16 cellular contexts compared by ENCODE assay signal in the genomic region with DNA sequence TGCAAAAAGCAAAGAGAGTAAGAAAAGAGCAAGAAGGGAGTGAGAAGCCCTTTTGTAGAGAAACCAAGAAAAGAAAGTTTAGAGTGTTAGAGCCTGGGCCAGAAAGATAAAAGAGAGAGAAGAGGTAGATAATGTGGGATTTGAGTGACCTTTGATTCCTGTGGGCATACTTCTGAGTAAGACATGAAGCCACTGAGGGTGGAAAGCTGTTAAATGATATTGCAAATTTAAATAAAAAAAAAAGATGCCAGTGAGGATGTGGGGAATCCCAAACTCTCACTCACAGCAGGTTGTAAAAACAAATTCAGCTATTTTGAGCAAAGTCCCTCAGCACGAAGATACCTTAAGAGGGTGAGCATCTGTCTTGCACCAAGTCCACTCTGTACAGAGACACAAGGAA.
"Had no signal": no experiment of that assay in that cellular context is flagged by ENCODE, and none has a peak within 500 bp of the region (broad histone marks: within the 10 kb centered on the region; RNA-seq: fewer than 3 reads in every experiment).

No MANE protein-coding gene starts in this region.

- H3K27me3 ChIP-seq: breast epithelium had no signal

- DNase-seq: activated CD4-positive, alpha-beta T cell treated with anti-CD3 and anti-CD28 coated beads for 48 hours; activated CD8-positive, alpha-beta memory T cell treated with anti-CD3 and anti-CD28 coated beads, Interleukin-2, amount 50 U/mL, for 48 hours; activated naive CD8-positive, alpha-beta T cell treated with anti-CD3 and anti-CD28 coated beads, Interleukin-2, amount 10 ng/mL, durations not matched to agents 7 days and 5 days; aorta; effector memory CD4-positive, alpha-beta T cell; foreskin keratinocyte; kidney glomerular epithelial cell; left ventricle myocardium superior; mesendoderm; occipital lobe; stimulated activated CD4-positive, alpha-beta T cell treated with anti-CD3 and anti-CD28 coated beads, Interleukin-15, amount 100 ng/mL, for 24 hours; stimulated activated CD4-positive, alpha-beta T cell treated with anti-CD3 and anti-CD28 coated beads, Interleukin-4, amount 100 ng/mL, for 1 hour; stimulated activated naive CD4-positive, alpha-beta T cell treated with Interleukin-2 at 50 U/mL for 16 hours; trophoblast cell had no signal

- H3K36me3 ChIP-seq: suprapubic skin had no signal

- H3K4me3 ChIP-seq: breast epithelium, suprapubic skin had no signal

- H3K27ac ChIP-seq: breast epithelium, foreskin keratinocyte, suprapubic skin had no signal

- H3K9me3 ChIP-seq: breast epithelium, suprapubic skin had no signal

- H3K4me1 ChIP-seq: breast epithelium, foreskin keratinocyte, suprapubic skin had no signal

- ATAC-seq: foreskin keratinocyte, left ventricle myocardium superior had no signal
